1 cellular context compared by ENCODE assay signal in the genomic region with DNA sequence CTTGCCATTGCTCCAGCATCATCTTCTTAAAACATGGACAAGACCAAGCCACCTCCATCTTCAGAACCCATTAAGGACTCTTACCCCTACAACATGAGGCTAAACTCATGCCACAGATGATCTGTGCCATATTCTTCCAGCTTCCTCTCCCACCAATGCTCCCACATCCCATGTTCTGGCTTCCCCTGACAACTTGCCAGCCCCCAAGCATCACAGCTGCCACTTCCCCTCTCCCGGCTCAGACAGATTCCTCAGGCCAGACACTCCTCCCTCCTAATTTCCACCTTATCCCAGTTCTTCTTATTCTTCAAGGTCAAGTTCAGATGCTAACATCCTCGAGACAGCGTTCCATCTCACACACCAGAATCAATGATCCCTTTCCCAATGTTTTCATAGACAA.
TF ChIP-seq lines count a peak whose summit lies in the region.

No MANE protein-coding gene starts in this region.

TF ChIP-seq in IMR-90, 13 proteins besides CTCF, POLR2A, EP300 and RAD21 (continued from another document):
- TF ChIP-seq MAZ (IDR thresholded peaks at IDR 0.05; ENCODE audit: borderline replicate concordance, low read depth, low read length), result no peak
- TF ChIP-seq RCOR1 (IDR thresholded peaks at IDR 0.05; ENCODE audit: insufficient replicate concordance, low read length), result no peak
- no peak for TF ChIP-seq MAFK (IDR thresholded peaks at IDR 0.05; ENCODE audit: low read depth, low read length)
- TF ChIP-seq SMC3 (IDR thresholded peaks at IDR 0.05; ENCODE audit: low read depth, low read length), result no peak
- TF ChIP-seq FOS (IDR thresholded peaks at IDR 0.05; ENCODE audit: low read depth, low read length), result no peak
- TF ChIP-seq BHLHE40 (IDR thresholded peaks at IDR 0.05; ENCODE audit: low read depth, low read length), result no peak
- TF ChIP-seq RFX5 (IDR thresholded peaks at IDR 0.05; ENCODE audit: low read depth, low read length), result no peak
- no peak for TF ChIP-seq MXI1 (IDR thresholded peaks at IDR 0.05; ENCODE audit: borderline replicate concordance, low read depth, low read length)
- TF ChIP-seq NFE2L2 (IDR thresholded peaks at IDR 0.05; ENCODE audit: low read depth, low read length), result no peak
